In the genomic region with DNA sequence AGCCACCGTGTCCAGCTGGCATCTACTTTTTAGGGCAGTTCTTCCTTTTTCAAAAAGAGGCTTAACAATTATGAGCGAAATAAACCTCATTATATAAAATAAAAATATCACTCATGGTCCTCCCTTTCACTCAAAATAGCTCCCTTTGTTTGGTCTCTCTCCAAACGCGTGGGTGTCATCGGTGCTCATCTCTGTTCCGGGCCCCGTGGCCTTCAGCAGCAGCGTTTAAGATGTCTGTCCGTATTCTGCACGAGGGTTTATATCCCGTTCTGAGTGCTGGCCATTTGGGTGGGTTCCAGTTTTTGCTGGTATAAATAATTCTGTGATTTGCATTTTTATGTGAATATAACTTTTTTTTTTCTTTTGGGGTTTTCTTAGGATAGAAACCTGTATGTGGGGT, we compare ENCODE assay signal across 14 cellular contexts. TPM values are rescaled to one million over a fixed set of nuclear protein-coding genes. Genes with fewer than 3 reads are reported as not detected.
DNase-seq lines count a peak whose midpoint lies in the region; ATAC-seq and TF ChIP-seq lines count a peak whose summit lies in the region.
"Had no signal": no experiment of that assay in that cellular context is flagged by ENCODE, and none has a peak within 500 bp of the region (broad histone marks: within the 10 kb centered on the region; RNA-seq: fewer than 3 reads in every experiment).

No MANE protein-coding gene starts in this region.

- peaks cover 8 to 73% of the 10 kb centered on the region in 2 donors for H3K36me3 ChIP-seq in psoas muscle (ENCODE audit: insufficient read depth in 1 of 2, low read depth in 1 of 2)
- peaks cover 18% of the 10 kb centered on the region for H3K36me3 ChIP-seq in mesendoderm (ENCODE audit: control insufficient read depth, insufficient read depth, low read length)

- no peak overlapping the region for H3K18ac ChIP-seq in mesendoderm (ENCODE audit: low read length)

- H3K4me1 ChIP-seq in psoas muscle (peaks cover 58% of the 10 kb centered on the region), mesendoderm (ENCODE audit: control insufficient read depth, low read depth, low read length) (no peaks in the 10 kb centered on the region)
- H3K4me1 ChIP-seq: BE2C had no signal

- no peak overlapping the region for H3K23ac ChIP-seq in mesendoderm (ENCODE audit: low read length)

- H3K4me3 ChIP-seq in psoas muscle (no peak overlapping the region), mesendoderm (ENCODE audit: low read length) (no peak overlapping the region)

- DNase-seq in COLO829 (ENCODE audit: low spot score) (peak; percentile 67), amniotic epithelial cell (ENCODE audit: low read depth) (peak; percentile 42), psoas muscle (no peak), superior temporal gyrus (ENCODE audit: extremely low spot score) (peak; percentile 30), mesendoderm (no peak)
- no peak for DNase-seq in activated naive CD4-positive, alpha-beta T cell (lab: John Stamatoyannopoulos, UW)
- DNase-seq: BE2C; C1 segment of cervical spinal cord; CD4-positive, CD25-positive, alpha-beta regulatory T cell; DMS153; DMS79; GF-D8; H9 had no signal

- H3K4ac ChIP-seq in mesendoderm (ENCODE audit: low read depth, low read length) = no peak overlapping the region

- H3K27me3 ChIP-seq in psoas muscle (ENCODE audit: insufficient read depth in 3 of 3, low read length in 2 of 3) (no peaks in the 10 kb centered on the region), mesendoderm (ENCODE audit: insufficient read depth, low read length, poor library complexity) (no peaks in the 10 kb centered on the region)
- H3K27me3 ChIP-seq: BE2C had no signal

- ATAC-seq in psoas muscle = peak in 1 of 4 donors; percentile 38
- no peak for ATAC-seq in GM18909 (IDR thresholded peaks at IDR 0.05; ENCODE audit: poor library complexity, unreplicated experiment)

- H3K9me3 ChIP-seq in psoas muscle = no peaks in the 10 kb centered on the region
- H3K9me3 ChIP-seq: BE2C had no signal

- intact Hi-C loops in psoas muscle (cut with DNase I) = no loop called here

- H4K8ac ChIP-seq in mesendoderm (ENCODE audit: low read depth, low read length) = no peak overlapping the region

- H3K27ac ChIP-seq in psoas muscle (peak overlapping the region; percentile 78), mesendoderm (ENCODE audit: low read depth, low read length) (no peak overlapping the region)

- H2BK5ac ChIP-seq in mesendoderm (ENCODE audit: low read length) = no peak overlapping the region

- no peaks in the 10 kb centered on the region for H3K79me2 ChIP-seq in mesendoderm (ENCODE audit: control insufficient read depth, insufficient read depth, low read length)

- no peak overlapping the region for H3K56ac ChIP-seq in mesendoderm (ENCODE audit: low read length)

- 22 to 46% (median 32%) methylated on average over 11 of the region's 11 CpGs for WGBS in psoas muscle, 3 donors
- no CpG with 5 or more reads among the region's 11 CpGs for WGBS in mesendoderm (ENCODE audit: extremely low coverage, insufficient coverage, low lambda C conversion rate)

- TF ChIP-seq CTCF in psoas muscle (IDR thresholded peaks at IDR 0.05) = no peak

- no peak overlapping the region for H2BK120ac ChIP-seq in mesendoderm (ENCODE audit: low read depth, low read length)

- no peak overlapping the region for H2AK5ac ChIP-seq in mesendoderm (ENCODE audit: low read length)

- H3K4me2 ChIP-seq in mesendoderm (ENCODE audit: low read length) = no peak overlapping the region

- no peak overlapping the region for H2BK15ac ChIP-seq in mesendoderm (replicated peaks; ENCODE audit: low read depth)

- no peak overlapping the region for H3K9ac ChIP-seq in mesendoderm (ENCODE audit: low read length)

- H4K5ac ChIP-seq in mesendoderm (ENCODE audit: low read length) = no peak overlapping the region

- no peaks in the 10 kb centered on the region for H3K79me1 ChIP-seq in mesendoderm (ENCODE audit: low read length)

RNA-seq across cellular contexts. Expression of gene PRMT7, which starts 33.4 kb away (rescaled TPM):
- 10 to 100 TPM; 19.9 to 31.4 (median 26.6) TPM for total RNA-seq in psoas muscle
- polyA plus RNA-seq in psoas muscle = 10 to 100 TPM; 18.9 to 45.1 (median 20.4) TPM
- 35.9 TPM for polyA plus RNA-seq in mesendoderm (2013, experiment 1 of 2)
- 35.7 TPM for polyA plus RNA-seq in mesendoderm (2013, experiment 2 of 2)

RNA-seq across cellular contexts. Expression of gene SLC7A6OS, which starts 33.5 kb away (rescaled TPM):
- total RNA-seq in psoas muscle = 10 to 100 TPM in 2 of 4 donors, 1 to 10 TPM in 2; 7.9 to 12.6 (median 9.9) TPM
- polyA plus RNA-seq in psoas muscle = 10 to 100 TPM in 1 of 3 donors, 1 to 10 TPM in 2; 5.8 to 16.3 (median 9.5) TPM
- 9.4 TPM for polyA plus RNA-seq in mesendoderm (2013, experiment 1 of 2)
- 8.9 TPM for polyA plus RNA-seq in mesendoderm (2013, experiment 2 of 2)

Comparison
In these comparisons a context has a peak if more than half of its experiments do, and no peak if none do; other contexts are left out.
1. DNase-seq: peak in COLO829 (single experiment), amniotic epithelial cell (single experiment) and superior temporal gyrus (single experiment); none in psoas muscle (0 of 2), mesendoderm (single experiment) and activated naive CD4-positive, alpha-beta T cell (0 of 4).